ENCODE assay signal across 5 cellular contexts in genomic region chr9:124683043-124683442, GRCh38.
"Had no signal": no experiment of that assay in that cellular context is flagged by ENCODE, and none has a peak within 500 bp of the region (broad histone marks: within the 10 kb centered on the region; RNA-seq: fewer than 3 reads in every experiment).

No MANE protein-coding gene starts in this region.

- DNase-seq: GOT3, H7, HCEC 1CT, IMR-90 had no signal

- ATAC-seq: K562 had no signal

- H3K4me3 ChIP-seq: K562 had no signal
